ENCODE assay signal across 2 cellular contexts in genomic region chr6:52571099-52571755, GRCh38.
TF ChIP-seq lines count a peak whose summit lies in the region.

No MANE protein-coding gene starts in this region.

TF ChIP-seq in IMR-90, 13 proteins besides CTCF, POLR2A, EP300 and RAD21 (continued from another document):
- no peak for TF ChIP-seq USF2 (IDR thresholded peaks at IDR 0.05; ENCODE audit: low read depth, low read length)

TF ChIP-seq in WTC11, 78 proteins besides CTCF, POLR2A, EP300 and RAD21 (continued from another document):
- no peak for TF ChIP-seq ATF2 (CRISPR knock-in tag; IDR thresholded peaks at IDR 0.05; ENCODE audit: borderline replicate concordance, low read depth)
TF ChIP-seq in WTC11: peak in this region for 0.
